Comparison of ENCODE assay signal across 1 cellular context in genomic region chr5:100867039-100867562, GRCh38.
TF ChIP-seq lines count a peak whose summit lies in the region.

No MANE protein-coding gene starts in this region.

TF ChIP-seq in IMR-90, 13 proteins besides CTCF, POLR2A, EP300 and RAD21:
- TF ChIP-seq RCOR1 (IDR thresholded peaks at IDR 0.05; ENCODE audit: insufficient replicate concordance, low read length) (no peak), BHLHE40 (IDR thresholded peaks at IDR 0.05; ENCODE audit: low read depth, low read length) (no peak), CEBPB (IDR thresholded peaks at IDR 0.05; ENCODE audit: low read depth, low read length) (peak; percentile 73), NFE2L2 (IDR thresholded peaks at IDR 0.05; ENCODE audit: low read depth, low read length) (no peak), CHD1 (IDR thresholded peaks at IDR 0.05; ENCODE audit: low read depth, low read length) (no peak), USF2 (IDR thresholded peaks at IDR 0.05; ENCODE audit: low read depth, low read length) (no peak), SMC3 (IDR thresholded peaks at IDR 0.05; ENCODE audit: low read depth, low read length) (no peak)
